Comparison of ENCODE assay signal across 1 cellular context in the genomic region with DNA sequence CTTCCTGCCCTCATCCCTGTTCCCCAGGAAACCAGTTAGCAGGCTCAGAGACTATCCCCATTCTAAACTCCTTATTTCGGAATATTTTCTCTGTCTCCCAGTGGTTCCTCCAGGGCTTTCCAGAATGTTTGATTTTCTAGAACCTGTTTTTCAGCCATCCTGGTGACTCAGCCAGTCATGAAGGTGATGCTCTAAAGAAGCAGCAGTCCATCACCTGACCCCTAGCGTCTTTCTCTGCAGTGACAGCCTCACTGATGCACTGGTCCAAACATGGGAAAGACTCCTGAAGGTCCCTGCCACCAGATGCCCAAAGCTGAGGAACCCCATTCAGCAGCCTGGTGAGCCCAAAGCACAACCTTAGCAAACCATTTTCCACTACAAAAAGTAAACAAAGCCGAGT.
TF ChIP-seq lines count a peak whose summit lies in the region.

No MANE protein-coding gene starts in this region.

TF ChIP-seq in GM23338, 12 proteins besides CTCF, POLR2A, EP300 and RAD21 (continued from another document):
- TF ChIP-seq, protein P1, sequence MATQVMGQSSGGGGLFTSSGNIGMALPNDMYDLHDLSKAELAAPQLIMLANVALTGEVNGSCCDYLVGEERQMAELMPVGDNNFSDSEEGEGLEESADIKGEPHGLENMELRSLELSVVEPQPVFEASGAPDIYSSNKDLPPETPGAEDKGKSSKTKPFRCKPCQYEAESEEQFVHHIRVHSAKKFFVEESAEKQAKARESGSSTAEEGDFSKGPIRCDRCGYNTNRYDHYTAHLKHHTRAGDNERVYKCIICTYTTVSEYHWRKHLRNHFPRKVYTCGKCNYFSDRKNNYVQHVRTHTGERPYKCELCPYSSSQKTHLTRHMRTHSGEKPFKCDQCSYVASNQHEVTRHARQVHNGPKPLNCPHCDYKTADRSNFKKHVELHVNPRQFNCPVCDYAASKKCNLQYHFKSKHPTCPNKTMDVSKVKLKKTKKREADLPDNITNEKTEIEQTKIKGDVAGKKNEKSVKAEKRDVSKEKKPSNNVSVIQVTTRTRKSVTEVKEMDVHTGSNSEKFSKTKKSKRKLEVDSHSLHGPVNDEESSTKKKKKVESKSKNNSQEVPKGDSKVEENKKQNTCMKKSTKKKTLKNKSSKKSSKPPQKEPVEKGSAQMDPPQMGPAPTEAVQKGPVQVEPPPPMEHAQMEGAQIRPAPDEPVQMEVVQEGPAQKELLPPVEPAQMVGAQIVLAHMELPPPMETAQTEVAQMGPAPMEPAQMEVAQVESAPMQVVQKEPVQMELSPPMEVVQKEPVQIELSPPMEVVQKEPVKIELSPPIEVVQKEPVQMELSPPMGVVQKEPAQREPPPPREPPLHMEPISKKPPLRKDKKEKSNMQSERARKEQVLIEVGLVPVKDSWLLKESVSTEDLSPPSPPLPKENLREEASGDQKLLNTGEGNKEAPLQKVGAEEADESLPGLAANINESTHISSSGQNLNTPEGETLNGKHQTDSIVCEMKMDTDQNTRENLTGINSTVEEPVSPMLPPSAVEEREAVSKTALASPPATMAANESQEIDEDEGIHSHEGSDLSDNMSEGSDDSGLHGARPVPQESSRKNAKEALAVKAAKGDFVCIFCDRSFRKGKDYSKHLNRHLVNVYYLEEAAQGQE (IDR thresholded peaks at IDR 0.05; ENCODE audit: unreplicated experiment): no peak
- TF ChIP-seq CREB1 (CRISPR knock-in tag; IDR thresholded peaks at IDR 0.05; ENCODE audit: low read depth): no peak
- TF ChIP-seq EZH2 (IDR thresholded peaks at IDR 0.05; ENCODE audit: low read depth, unreplicated experiment): no peak
- TF ChIP-seq STAT1 (IDR thresholded peaks at IDR 0.05; ENCODE audit: unreplicated experiment): no peak
- no peak for TF ChIP-seq EZH2phosphoT487 (IDR thresholded peaks at IDR 0.05; ENCODE audit: unreplicated experiment)
- no peak for TF ChIP-seq JUNB (IDR thresholded peaks at IDR 0.05; ENCODE audit: unreplicated experiment)
- TF ChIP-seq, protein P2, sequence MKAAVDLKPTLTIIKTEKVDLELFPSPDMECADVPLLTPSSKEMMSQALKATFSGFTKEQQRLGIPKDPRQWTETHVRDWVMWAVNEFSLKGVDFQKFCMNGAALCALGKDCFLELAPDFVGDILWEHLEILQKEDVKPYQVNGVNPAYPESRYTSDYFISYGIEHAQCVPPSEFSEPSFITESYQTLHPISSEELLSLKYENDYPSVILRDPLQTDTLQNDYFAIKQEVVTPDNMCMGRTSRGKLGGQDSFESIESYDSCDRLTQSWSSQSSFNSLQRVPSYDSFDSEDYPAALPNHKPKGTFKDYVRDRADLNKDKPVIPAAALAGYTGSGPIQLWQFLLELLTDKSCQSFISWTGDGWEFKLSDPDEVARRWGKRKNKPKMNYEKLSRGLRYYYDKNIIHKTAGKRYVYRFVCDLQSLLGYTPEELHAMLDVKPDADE (IDR thresholded peaks at IDR 0.05): no peak
- TF ChIP-seq NANOG (IDR thresholded peaks at IDR 0.05; ENCODE audit: borderline replicate concordance): no peak
- no peak for TF ChIP-seq ZNF114 (CRISPR knock-in tag; IDR thresholded peaks at IDR 0.05)
TF ChIP-seq in GM23338: peak in this region for 0.
